19 cellular contexts compared by ENCODE assay signal in genomic region chr7:99543081-99543671, GRCh38. TPM values are rescaled to one million over a fixed set of nuclear protein-coding genes. Genes with fewer than 3 reads are reported as not detected.
DNase-seq lines count a peak whose midpoint lies in the region; ATAC-seq, FAIRE-seq and TF ChIP-seq lines count a peak whose summit lies in the region.
"Had no signal": no experiment of that assay in that cellular context is flagged by ENCODE, and none has a peak within 500 bp of the region (broad histone marks: within the 10 kb centered on the region; RNA-seq: fewer than 3 reads in every experiment).

No MANE protein-coding gene starts in this region.

- intact Hi-C loops in HepG2 (cut with micrococcal nuclease; ENCODE audit: unreplicated experiment), result no loop called here
- intact Hi-C loops in activated CD8-positive, alpha-beta T cell treated with anti-CD3 and anti-CD28 coated beads for 36 hours (cut with micrococcal nuclease), result no loop called here

- H4K20me1 ChIP-seq in BLaER1 (no peaks in the 10 kb centered on the region), H9 (ENCODE audit: control insufficient read depth, insufficient read depth, insufficient read length) (no peaks in the 10 kb centered on the region), HepG2 (ENCODE audit: insufficient read depth, low read length) (no peaks in the 10 kb centered on the region)

- no peak for TF ChIP-seq POLR2A in HepG2 (IDR thresholded peaks at IDR 0.05; ENCODE audit: insufficient read depth in 1 of 2, low read depth in 2 of 2, low read length in 2 of 2)

- no peak overlapping the region for H3K23ac ChIP-seq in H9 (ENCODE audit: insufficient read length, low read depth, low read length)

- no peaks in the 10 kb centered on the region for H3K4me1 Mint-ChIP-seq in H9
- H3K4me1 Mint-ChIP-seq in activated CD8-positive, alpha-beta T cell treated with anti-CD3 and anti-CD28 coated beads for 36 hours (ENCODE audit: low read depth), result no peaks in the 10 kb centered on the region

- H3K4me1 ChIP-seq in BLaER1 (no peaks in the 10 kb centered on the region), H9 (ENCODE audit: insufficient read depth, low read length) (no peaks in the 10 kb centered on the region), HepG2 (ENCODE audit: insufficient read depth, low read length) (peaks cover 9% of the 10 kb centered on the region)
- H3K4me1 ChIP-seq: BE2C, Caco-2 had no signal

- no peak overlapping the region for H3K18ac ChIP-seq in H9 (ENCODE audit: insufficient read length, low read depth, low read length)

- CTCF ChIA-PET in HepG2 (lab: Yijun Ruan, JAX; ENCODE audit: low intra/inter-chr PET ratio, low total read pairs), result no interaction called here
- CTCF ChIA-PET in activated CD8-positive, alpha-beta T cell treated with anti-CD3 and anti-CD28 coated beads for 36 hours (lab: Charles Lee), result no interaction called here

- no peak overlapping the region for H2AK5ac ChIP-seq in H9 (ENCODE audit: insufficient read length, low read length)

- 0 out of 2 replicates have a peak overlapping the region, but pooled peaks have one; percentile 14 for H3K4me3 ChIP-seq in BLaER1
- H3K4me3 ChIP-seq in HepG2 (replicated peaks in 1 of 3; ENCODE audit: insufficient read depth in 1 of 3, low read depth in 2 of 3, low read length in 3 of 3), result no peak overlapping the region
- H3K4me3 ChIP-seq: GM23248 had no signal

- H2BK20ac ChIP-seq in H9 (ENCODE audit: low read depth, low read length, poor library complexity, severe bottlenecking), result no peak overlapping the region

- no peak overlapping the region for H4K5ac ChIP-seq in H9 (ENCODE audit: insufficient read length, low read depth, low read length)

- H3K36me3 Mint-ChIP-seq in H9 (ENCODE audit: insufficient read depth in 1 of 3, low read depth in 3 of 3), result peaks cover 41 to 55% (median 49%) of the 10 kb centered on the region in 3 experiments
- peaks cover 27% of the 10 kb centered on the region for H3K36me3 Mint-ChIP-seq in activated CD8-positive, alpha-beta T cell treated with anti-CD3 and anti-CD28 coated beads for 36 hours (ENCODE audit: low read depth)

- BruUV-seq in HepG2 (replicated peaks; lab: Mats Ljungman, UMichigan), result no TSS peak

- H4K8ac ChIP-seq in H9 (replicated peaks; ENCODE audit: insufficient read length, low read depth, low read length), result no peak overlapping the region

- H3K79me2 ChIP-seq in H9 (ENCODE audit: insufficient read depth, low read length), result no peaks in the 10 kb centered on the region
- H3K79me2 ChIP-seq in HepG2 (ENCODE audit: insufficient read depth, low read length), result no peaks in the 10 kb centered on the region

- H3K27me3 Mint-ChIP-seq in H9 (ENCODE audit: low read depth), result peaks cover 11% of the 10 kb centered on the region
- H3K27me3 Mint-ChIP-seq in activated CD8-positive, alpha-beta T cell treated with anti-CD3 and anti-CD28 coated beads for 36 hours, result no peaks in the 10 kb centered on the region
- H3K27me3 Mint-ChIP-seq: CD4-positive, alpha-beta T cell; IgD-negative memory B cell had no signal

- H3K56ac ChIP-seq in H9 (ENCODE audit: insufficient read length, low read depth, low read length), result no peak overlapping the region

- H2BK120ac ChIP-seq in H9 (ENCODE audit: low read depth, low read length, poor library complexity, severe bottlenecking), result no peak overlapping the region

- no peak for TF ChIP-seq CTCF in H9 (conservative IDR thresholded peaks at IDR 0.05)
- no peak for TF ChIP-seq CTCF in HepG2 (CRISPR knock-in tag; IDR thresholded peaks at IDR 0.05)
- no peak for TF ChIP-seq CTCF in activated CD8-positive, alpha-beta T cell treated with anti-CD3 and anti-CD28 coated beads for 36 hours (IDR thresholded peaks at IDR 0.05)

- H3K36me3 ChIP-seq in BLaER1 (peaks cover 77% of the 10 kb centered on the region), HepG2 (replicated peaks in 1 of 2; ENCODE audit: control insufficient read depth in 1 of 2, insufficient read depth in 2 of 2, low read length in 2 of 2) (peaks cover 3 to 7% of the 10 kb centered on the region in 2 experiments; a peak in 2 of 5 replicates)

- no peak overlapping the region for H2AFZ ChIP-seq in H9 (ENCODE audit: low read length)
- H2AFZ ChIP-seq in HepG2 (ENCODE audit: low read length), result no peak overlapping the region
- H2AFZ ChIP-seq: GM23248 had no signal

- H3K79me1 ChIP-seq in H9 (ENCODE audit: insufficient read depth, low read depth, low read length, poor library complexity, severe bottlenecking), result no peaks in the 10 kb centered on the region

- no peak for TF ChIP-seq EP300 in HepG2 (IDR thresholded peaks at IDR 0.05; ENCODE audit: low read depth in 2 of 2, low read length in 2 of 2)
- no peak for TF ChIP-seq EP300 in HepG2 (CRISPR knock-in tag; IDR thresholded peaks at IDR 0.05; ENCODE audit: borderline replicate concordance)

- POLR2A ChIA-PET in HepG2 (lab: Yijun Ruan, JAX), result no interaction called here
- POLR2A ChIA-PET in activated CD8-positive, alpha-beta T cell treated with anti-CD3 and anti-CD28 coated beads for 36 hours (lab: Charles Lee), result no interaction called here

- H2BK5ac ChIP-seq in H9 (ENCODE audit: insufficient read length, low read length), result no peak overlapping the region

- in situ Hi-C loops in HepG2 (cut with HindIII; ENCODE audit: extremely low pct_ligation_motif_present, low pct_unique_long_range_greater_than_20kb), result no loop called here

- no peak for TF ChIP-seq RAD21 in HepG2 (CRISPR knock-in tag; IDR thresholded peaks at IDR 0.05)

- no peak overlapping the region for H3K4ac ChIP-seq in H9 (ENCODE audit: low read depth, low read length)

- peaks cover 71 to 81% of the 10 kb centered on the region in 2 experiments for H3K9me3 Mint-ChIP-seq in H9
- H3K9me3 Mint-ChIP-seq in activated CD8-positive, alpha-beta T cell treated with anti-CD3 and anti-CD28 coated beads for 36 hours, result peaks cover 19% of the 10 kb centered on the region

- H2BK12ac ChIP-seq in H9 (ENCODE audit: insufficient read length, low read depth, low read length), result no peak overlapping the region

- ATAC-seq in HepG2, result no peak
- no peak for ATAC-seq in activated CD8-positive, alpha-beta T cell treated with anti-CD3 and anti-CD28 coated beads for 36 hours
- ATAC-seq: HCT116 had no signal

- H3K27ac Mint-ChIP-seq in H9, result no peak overlapping the region
- no peak overlapping the region for H3K27ac Mint-ChIP-seq in activated CD8-positive, alpha-beta T cell treated with anti-CD3 and anti-CD28 coated beads for 36 hours
- H3K27ac Mint-ChIP-seq: CD4-positive, alpha-beta T cell; HFFc6; IgD-negative memory B cell had no signal

- no peak overlapping the region for H3T11ph ChIP-seq in H9 (ENCODE audit: low read length)

- no peak overlapping the region for H2BK15ac ChIP-seq in H9 (ENCODE audit: low read depth, low read length)

- H3K23me2 ChIP-seq in H9 (ENCODE audit: insufficient read length, low read depth, low read length, poor library complexity, severe bottlenecking), result no peaks in the 10 kb centered on the region

- no peak for FAIRE-seq in HepG2 (lab: Jason Lieb, UNC)
- FAIRE-seq: D721Med, G401.6, GM12891, HTR-8/SVneo had no signal

- H3K4me2 ChIP-seq in BLaER1 (no peak overlapping the region), H9 (ENCODE audit: insufficient read depth, insufficient read length, low read length) (no peak overlapping the region), HepG2 (ENCODE audit: low read depth, low read length) (no peak overlapping the region)

- no CpG with 5 or more reads among the region's 34 CpGs for WGBS in H9 (ENCODE audit: extremely low coverage, insufficient read length, low lambda C conversion rate)
- over 99% methylated on average over 13 of the region's 34 CpGs for WGBS in HepG2 (ENCODE audit: low lambda C conversion rate)

- H3K4me3 Mint-ChIP-seq in H9, result no peak overlapping the region; a peak in 1 of 5 replicates
- no peak overlapping the region for H3K4me3 Mint-ChIP-seq in activated CD8-positive, alpha-beta T cell treated with anti-CD3 and anti-CD28 coated beads for 36 hours
- H3K4me3 Mint-ChIP-seq: CD4-positive, alpha-beta T cell; HFFc6 had no signal

- H3K27ac ChIP-seq in BLaER1 (no peak overlapping the region), H9 (ENCODE audit: insufficient read length, low read depth, low read length) (no peak overlapping the region), HepG2 (ENCODE audit: extremely low read length, insufficient read depth, low read length) (no peak overlapping the region)
- H3K27ac ChIP-seq: C4-2B, GM23248 had no signal

- DNase-seq in H9, result no peak
- DNase-seq in HepG2 (ENCODE audit: low spot score), result no peak
- DNase-seq in retina, result no peak
- no peak for DNase-seq in activated CD8-positive, alpha-beta T cell treated with anti-CD3 and anti-CD28 coated beads for 36 hours
- DNase-seq: BE2C; Caco-2; CD4-positive, alpha-beta T cell; GM23248; HFFc6; KG1 had no signal

- no peak overlapping the region for H3K9ac ChIP-seq in BLaER1
- H3K9ac ChIP-seq in H9 (ENCODE audit: extremely low read depth, insufficient read length, low read length), result no peak overlapping the region
- H3K9ac ChIP-seq in HepG2 (ENCODE audit: insufficient read depth, low read depth, low read length), result no peak overlapping the region
- H3K9ac ChIP-seq: GM23248 had no signal

- H3K9me3 ChIP-seq in BLaER1, result peaks cover 78% of the 10 kb centered on the region
- H3K9me3 ChIP-seq in H9 (ENCODE audit: control insufficient read depth, low read depth, low read length), result peaks cover 11% of the 10 kb centered on the region
- no peaks in the 10 kb centered on the region for H3K9me3 ChIP-seq in HepG2 (ENCODE audit: low read length)

- H4K91ac ChIP-seq in H9 (ENCODE audit: insufficient read length, low read depth, low read length), result peak overlapping the region; percentile 13

- H3K14ac ChIP-seq in H9 (ENCODE audit: insufficient read depth, low read length), result no peak overlapping the region

- H3K27me3 ChIP-seq in BLaER1 (no peaks in the 10 kb centered on the region), H9 (ENCODE audit: insufficient read depth, low read length) (no peaks in the 10 kb centered on the region), HepG2 (ENCODE audit: control insufficient read depth in 1 of 2, insufficient read depth in 2 of 2, low read length in 2 of 2) (no peaks in the 10 kb centered on the region)
- H3K27me3 ChIP-seq: BE2C had no signal

RNA-seq across cellular contexts. Expression of gene FAM200A, which starts 8.7 kb away (rescaled TPM):
- 7.8 and 8.7 TPM in 2 replicates for total RNA-seq in H9 (2021)
- total RNA-seq in HepG2 (2016; rRNA removed; fragmentation: Illumina TruSeq; extraction: Trizol), result 6.3 and 10.4 TPM in 2 replicates
- total RNA-seq in HepG2 (2016; cell fraction: cytosol; rRNA removed; fragmentation: Illumina TruSeq; extraction: Trizol; ENCODE audit: low read depth), result 1.0 and 1.3 TPM in 2 replicates
- 6.0 and 8.6 TPM in 2 replicates for total RNA-seq in HepG2 (2016; cell fraction: insoluble cytoplasmic fraction; rRNA removed; fragmentation: Illumina TruSeq; extraction: Trizol)
- total RNA-seq in HepG2 (2016; cell fraction: membrane; rRNA removed; fragmentation: Illumina TruSeq; extraction: Trizol), result 3.2 and 3.9 TPM in 2 replicates
- total RNA-seq in HepG2 (2016; cell fraction: nucleus; rRNA removed; fragmentation: Illumina TruSeq; extraction: Trizol), result 3.5 and 4.0 TPM in 2 replicates
- 4.7 and 5.4 TPM in 2 replicates for polyA plus RNA-seq in HepG2 (2011; rRNA removed)
- 3.4 and 4.4 TPM in 2 replicates for polyA plus RNA-seq in HepG2 (2011; cell fraction: cytosol; rRNA removed)
- 0.87 and 1.9 TPM in 2 replicates for polyA plus RNA-seq in HepG2 (2011; cell fraction: nucleus; rRNA removed)
- 4.5 and 5.0 TPM in 2 replicates for polyA plus RNA-seq in HepG2 (2012)
- 0.53 and 0.85 TPM in 2 replicates for polyA plus RNA-seq in HepG2 (2016; cell fraction: cytosol; fragmentation: Illumina TruSeq; extraction: Trizol; ENCODE audit: low read depth)
- 8.3 and 10.1 TPM in 2 replicates for polyA plus RNA-seq in HepG2 (2016; cell fraction: insoluble cytoplasmic fraction; fragmentation: Illumina TruSeq; extraction: Trizol; ENCODE audit: low read depth)
- 1.4 and 1.9 TPM in 2 replicates for polyA plus RNA-seq in HepG2 (2016; cell fraction: membrane; fragmentation: Illumina TruSeq; extraction: Trizol; ENCODE audit: low read depth)
- polyA plus RNA-seq in HepG2 (2016; cell fraction: nucleus; fragmentation: Illumina TruSeq; extraction: Trizol; ENCODE audit: insufficient read depth, low read depth), result 5.9 and 6.7 TPM in 2 replicates
- 1.1 and 3.9 TPM in 2 replicates for polyA minus RNA-seq in HepG2 (2011; rRNA and poly(A)+ RNA removed; ENCODE audit: low replicate concordance)
- polyA minus RNA-seq in HepG2 (2011; cell fraction: cytosol; rRNA and poly(A)+ RNA removed), result 2.8 and 3.8 TPM in 2 replicates
- 6.2 and 7.5 TPM in 2 replicates for polyA minus RNA-seq in HepG2 (2011; cell fraction: nucleus; rRNA and poly(A)+ RNA removed)
- total RNA-seq in activated CD8-positive, alpha-beta T cell treated with anti-CD3 and anti-CD28 coated beads for 36 hours, result 1 to 10 TPM; 4.8 to 4.9 TPM

RNA-seq across cellular contexts. Expression of gene ZNF655, which starts 15.3 kb away (rescaled TPM):
- total RNA-seq in H9 (2021) (48.8 and 49.2 TPM in 2 replicates), HepG2 (2016; rRNA removed; fragmentation: Illumina TruSeq; extraction: Trizol) (53.4 and 54.8 TPM in 2 replicates)
- 16.2 and 27.8 TPM in 2 replicates for total RNA-seq in HepG2 (2016; cell fraction: cytosol; rRNA removed; fragmentation: Illumina TruSeq; extraction: Trizol; ENCODE audit: low read depth)
- total RNA-seq in HepG2 (2016; cell fraction: insoluble cytoplasmic fraction; rRNA removed; fragmentation: Illumina TruSeq; extraction: Trizol), result 55.5 and 56.9 TPM in 2 replicates
- 43.6 and 47.0 TPM in 2 replicates for total RNA-seq in HepG2 (2016; cell fraction: membrane; rRNA removed; fragmentation: Illumina TruSeq; extraction: Trizol)
- total RNA-seq in HepG2 (2016; cell fraction: nucleus; rRNA removed; fragmentation: Illumina TruSeq; extraction: Trizol), result 62.9 and 68.9 TPM in 2 replicates
- 75.6 and 83.2 TPM in 2 replicates for polyA plus RNA-seq in HepG2 (2011; rRNA removed)
- polyA plus RNA-seq in HepG2 (2011; cell fraction: cytosol; rRNA removed), result 46.0 and 47.5 TPM in 2 replicates
- polyA plus RNA-seq in HepG2 (2011; cell fraction: nucleus; rRNA removed), result 141 and 161 TPM in 2 replicates
- polyA plus RNA-seq in HepG2 (2012), result 32.8 and 35.8 TPM in 2 replicates
- polyA plus RNA-seq in HepG2 (2016; cell fraction: cytosol; fragmentation: Illumina TruSeq; extraction: Trizol; ENCODE audit: low read depth), result 22.2 and 35.6 TPM in 2 replicates
- polyA plus RNA-seq in HepG2 (2016; cell fraction: insoluble cytoplasmic fraction; fragmentation: Illumina TruSeq; extraction: Trizol; ENCODE audit: low read depth), result 41.3 and 42.7 TPM in 2 replicates
- 30.7 and 38.8 TPM in 2 replicates for polyA plus RNA-seq in HepG2 (2016; cell fraction: membrane; fragmentation: Illumina TruSeq; extraction: Trizol; ENCODE audit: low read depth)
- 77.8 and 80.4 TPM in 2 replicates for polyA plus RNA-seq in HepG2 (2016; cell fraction: nucleus; fragmentation: Illumina TruSeq; extraction: Trizol; ENCODE audit: insufficient read depth, low read depth)
- polyA minus RNA-seq in HepG2 (2011; rRNA and poly(A)+ RNA removed; ENCODE audit: low replicate concordance), result 46.6 and 83.6 TPM in 2 replicates
- polyA minus RNA-seq in HepG2 (2011; cell fraction: cytosol; rRNA and poly(A)+ RNA removed), result 24.0 and 25.8 TPM in 2 replicates
- 176 and 200 TPM in 2 replicates for polyA minus RNA-seq in HepG2 (2011; cell fraction: nucleus; rRNA and poly(A)+ RNA removed)
- total RNA-seq in activated CD8-positive, alpha-beta T cell treated with anti-CD3 and anti-CD28 coated beads for 36 hours, result 10 to 100 TPM; 63.0 to 65.2 TPM

RNA-seq across cellular contexts. Expression of gene ZKSCAN5, which starts 38.7 kb away (rescaled TPM):
- 16.6 and 17.3 TPM in 2 replicates for total RNA-seq in H9 (2021)
- total RNA-seq in HepG2 (2016; rRNA removed; fragmentation: Illumina TruSeq; extraction: Trizol), result 11.7 and 14.4 TPM in 2 replicates
- 2.1 and 2.3 TPM in 2 replicates for total RNA-seq in HepG2 (2016; cell fraction: cytosol; rRNA removed; fragmentation: Illumina TruSeq; extraction: Trizol; ENCODE audit: low read depth)
- 11.7 and 14.5 TPM in 2 replicates for total RNA-seq in HepG2 (2016; cell fraction: insoluble cytoplasmic fraction; rRNA removed; fragmentation: Illumina TruSeq; extraction: Trizol)
- total RNA-seq in HepG2 (2016; cell fraction: membrane; rRNA removed; fragmentation: Illumina TruSeq; extraction: Trizol), result 7.0 and 7.8 TPM in 2 replicates
- 7.9 and 10.0 TPM in 2 replicates for total RNA-seq in HepG2 (2016; cell fraction: nucleus; rRNA removed; fragmentation: Illumina TruSeq; extraction: Trizol)
- polyA plus RNA-seq in HepG2 (2011; rRNA removed), result 5.2 and 5.5 TPM in 2 replicates
- polyA plus RNA-seq in HepG2 (2011; cell fraction: cytosol; rRNA removed), result 3.4 and 4.6 TPM in 2 replicates
- polyA plus RNA-seq in HepG2 (2011; cell fraction: nucleus; rRNA removed), result 4.1 and 5.2 TPM in 2 replicates
- polyA plus RNA-seq in HepG2 (2012), result 5.5 and 5.7 TPM in 2 replicates
- polyA plus RNA-seq in HepG2 (2016; cell fraction: cytosol; fragmentation: Illumina TruSeq; extraction: Trizol; ENCODE audit: low read depth), result 1.1 TPM in 2 replicates
- polyA plus RNA-seq in HepG2 (2016; cell fraction: insoluble cytoplasmic fraction; fragmentation: Illumina TruSeq; extraction: Trizol; ENCODE audit: low read depth), result 11.4 and 12.4 TPM in 2 replicates
- 3.6 and 3.8 TPM in 2 replicates for polyA plus RNA-seq in HepG2 (2016; cell fraction: membrane; fragmentation: Illumina TruSeq; extraction: Trizol; ENCODE audit: low read depth)
- polyA plus RNA-seq in HepG2 (2016; cell fraction: nucleus; fragmentation: Illumina TruSeq; extraction: Trizol; ENCODE audit: insufficient read depth, low read depth), result 12.5 and 12.6 TPM in 2 replicates
- 10.3 and 16.0 TPM in 2 replicates for polyA minus RNA-seq in HepG2 (2011; rRNA and poly(A)+ RNA removed; ENCODE audit: low replicate concordance)
- polyA minus RNA-seq in HepG2 (2011; cell fraction: cytosol; rRNA and poly(A)+ RNA removed), result 6.9 and 7.2 TPM in 2 replicates
- 13.4 and 16.0 TPM in 2 replicates for polyA minus RNA-seq in HepG2 (2011; cell fraction: nucleus; rRNA and poly(A)+ RNA removed)
- 1 to 10 TPM; 7.6 to 7.9 TPM for total RNA-seq in activated CD8-positive, alpha-beta T cell treated with anti-CD3 and anti-CD28 coated beads for 36 hours

RNA-seq across cellular contexts. Expression of gene ZNF394, which starts 43.1 kb away (rescaled TPM):
- 24.2 and 24.7 TPM in 2 replicates for total RNA-seq in H9 (2021)
- 18.7 and 19.6 TPM in 2 replicates for total RNA-seq in HepG2 (2016; rRNA removed; fragmentation: Illumina TruSeq; extraction: Trizol)
- total RNA-seq in HepG2 (2016; cell fraction: cytosol; rRNA removed; fragmentation: Illumina TruSeq; extraction: Trizol; ENCODE audit: low read depth), result 14.4 and 15.6 TPM in 2 replicates
- 17.1 and 18.1 TPM in 2 replicates for total RNA-seq in HepG2 (2016; cell fraction: insoluble cytoplasmic fraction; rRNA removed; fragmentation: Illumina TruSeq; extraction: Trizol)
- total RNA-seq in HepG2 (2016; cell fraction: membrane; rRNA removed; fragmentation: Illumina TruSeq; extraction: Trizol), result 18.0 and 18.1 TPM in 2 replicates
- 12.9 and 15.2 TPM in 2 replicates for total RNA-seq in HepG2 (2016; cell fraction: nucleus; rRNA removed; fragmentation: Illumina TruSeq; extraction: Trizol)
- 7.8 and 8.6 TPM in 2 replicates for polyA plus RNA-seq in HepG2 (2011; rRNA removed)
- 6.9 and 7.2 TPM in 2 replicates for polyA plus RNA-seq in HepG2 (2011; cell fraction: cytosol; rRNA removed)
- 9.1 and 13.1 TPM in 2 replicates for polyA plus RNA-seq in HepG2 (2011; cell fraction: nucleus; rRNA removed)
- polyA plus RNA-seq in HepG2 (2012), result 7.0 and 7.3 TPM in 2 replicates
- polyA plus RNA-seq in HepG2 (2016; cell fraction: cytosol; fragmentation: Illumina TruSeq; extraction: Trizol; ENCODE audit: low read depth), result 2.2 and 2.9 TPM in 2 replicates
- 12.0 and 13.7 TPM in 2 replicates for polyA plus RNA-seq in HepG2 (2016; cell fraction: insoluble cytoplasmic fraction; fragmentation: Illumina TruSeq; extraction: Trizol; ENCODE audit: low read depth)
- polyA plus RNA-seq in HepG2 (2016; cell fraction: membrane; fragmentation: Illumina TruSeq; extraction: Trizol; ENCODE audit: low read depth), result 4.1 and 4.3 TPM in 2 replicates
- 20.5 and 23.9 TPM in 2 replicates for polyA plus RNA-seq in HepG2 (2016; cell fraction: nucleus; fragmentation: Illumina TruSeq; extraction: Trizol; ENCODE audit: insufficient read depth, low read depth)
- polyA minus RNA-seq in HepG2 (2011; rRNA and poly(A)+ RNA removed; ENCODE audit: low replicate concordance), result 9.5 and 16.3 TPM in 2 replicates
- 7.2 and 9.4 TPM in 2 replicates for polyA minus RNA-seq in HepG2 (2011; cell fraction: cytosol; rRNA and poly(A)+ RNA removed)
- 20.2 and 23.1 TPM in 2 replicates for polyA minus RNA-seq in HepG2 (2011; cell fraction: nucleus; rRNA and poly(A)+ RNA removed)
- total RNA-seq in activated CD8-positive, alpha-beta T cell treated with anti-CD3 and anti-CD28 coated beads for 36 hours, result 10 to 100 TPM; 25.9 to 28.0 TPM

RNA-seq across cellular contexts. Expression of gene TMEM225B, which starts 54.9 kb away (rescaled TPM):
- total RNA-seq in H9 (2021), result 0.44 TPM in 1 of 2 replicates, not detected in the other
- 0.60 and 0.95 TPM in 2 replicates for total RNA-seq in HepG2 (2016; rRNA removed; fragmentation: Illumina TruSeq; extraction: Trizol)
- 2.2 and 2.6 TPM in 2 replicates for total RNA-seq in HepG2 (2016; cell fraction: cytosol; rRNA removed; fragmentation: Illumina TruSeq; extraction: Trizol; ENCODE audit: low read depth)
- 0.42 and 0.65 TPM in 2 replicates for total RNA-seq in HepG2 (2016; cell fraction: insoluble cytoplasmic fraction; rRNA removed; fragmentation: Illumina TruSeq; extraction: Trizol)
- 1.3 and 1.4 TPM in 2 replicates for total RNA-seq in HepG2 (2016; cell fraction: membrane; rRNA removed; fragmentation: Illumina TruSeq; extraction: Trizol)
- total RNA-seq in HepG2 (2016; cell fraction: nucleus; rRNA removed; fragmentation: Illumina TruSeq; extraction: Trizol), result 1.3 and 1.4 TPM in 2 replicates
- 0.78 and 1.6 TPM in 2 replicates for polyA plus RNA-seq in HepG2 (2011; rRNA removed)
- 0.83 and 1.5 TPM in 2 replicates for polyA plus RNA-seq in HepG2 (2011; cell fraction: cytosol; rRNA removed)
- polyA plus RNA-seq in HepG2 (2011; cell fraction: nucleus; rRNA removed), result 3.0 and 3.2 TPM in 2 replicates
- 1.9 and 2.5 TPM in 2 replicates for polyA plus RNA-seq in HepG2 (2012)
- polyA plus RNA-seq in HepG2 (2016; cell fraction: cytosol; fragmentation: Illumina TruSeq; extraction: Trizol; ENCODE audit: low read depth), result 1.4 and 2.2 TPM in 2 replicates
- polyA plus RNA-seq in HepG2 (2016; cell fraction: insoluble cytoplasmic fraction; fragmentation: Illumina TruSeq; extraction: Trizol; ENCODE audit: low read depth), result 0.38 and 0.45 TPM in 2 replicates
- polyA plus RNA-seq in HepG2 (2016; cell fraction: membrane; fragmentation: Illumina TruSeq; extraction: Trizol; ENCODE audit: low read depth), result 1.4 and 1.9 TPM in 2 replicates
- 1.1 and 2.7 TPM in 2 replicates for polyA plus RNA-seq in HepG2 (2016; cell fraction: nucleus; fragmentation: Illumina TruSeq; extraction: Trizol; ENCODE audit: insufficient read depth, low read depth)
- polyA minus RNA-seq in HepG2 (2011; rRNA and poly(A)+ RNA removed; ENCODE audit: low replicate concordance), result 0.12 and 0.19 TPM in 2 replicates
- 1.1 TPM in 1 of 2 replicates, not detected in the other for polyA minus RNA-seq in HepG2 (2011; cell fraction: cytosol; rRNA and poly(A)+ RNA removed)
- polyA minus RNA-seq in HepG2 (2011; cell fraction: nucleus; rRNA and poly(A)+ RNA removed), result 0.90 and 1.2 TPM in 2 replicates
- 1 to 10 TPM in 1 of 2 experiments, under 1 TPM in 1; 0.92 to 2.2 TPM for total RNA-seq in activated CD8-positive, alpha-beta T cell treated with anti-CD3 and anti-CD28 coated beads for 36 hours
- total RNA-seq: A172, GM23248 had no signal
